1 cellular context compared by ENCODE assay signal in the genomic region with DNA sequence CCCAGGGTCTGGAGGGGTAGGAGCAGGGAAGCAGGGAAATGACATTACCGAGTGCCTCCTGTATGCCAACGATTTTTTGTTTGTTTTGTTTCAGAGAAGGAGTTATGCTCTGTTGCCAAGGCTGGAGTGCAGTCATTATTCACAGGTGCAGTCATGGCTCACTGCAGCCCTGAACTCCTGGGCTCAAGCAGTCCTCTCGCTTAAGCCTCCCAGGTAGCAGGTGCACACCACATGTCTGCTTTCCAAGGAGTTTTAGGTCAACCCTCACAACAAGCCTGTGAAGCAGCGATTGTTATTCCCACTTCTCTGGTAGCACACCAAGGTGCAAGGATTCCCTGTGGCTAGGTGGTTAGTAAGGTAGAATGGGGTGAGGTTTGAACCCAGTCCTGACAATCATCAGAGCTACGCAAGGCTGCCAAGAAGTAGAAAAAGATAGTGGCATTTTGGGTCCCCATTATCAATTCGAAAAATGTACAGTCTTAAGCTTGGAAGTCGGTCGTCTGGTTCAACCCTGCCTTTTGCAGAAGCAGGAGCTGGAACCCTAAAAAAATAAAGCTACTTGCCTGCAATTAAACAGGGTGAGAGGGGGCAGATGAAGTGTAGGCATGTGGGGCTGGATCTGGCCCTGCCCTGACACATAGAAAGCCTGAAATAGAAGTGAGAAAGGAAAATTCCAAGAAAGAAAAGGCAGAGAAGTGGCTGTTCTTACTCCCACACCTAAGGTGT.
TF ChIP-seq lines count a peak whose summit lies in the region.

No MANE protein-coding gene starts in this region.

TF ChIP-seq in GM12878, 131 proteins besides CTCF, POLR2A, EP300 and RAD21:
- 0 out of 2 replicates have a peak, but pooled peaks have one; percentile 0 for TF ChIP-seq CREM (IDR thresholded peaks at IDR 0.05; ENCODE audit: low read depth)
- no peak for TF ChIP-seq MYC (IDR thresholded peaks at IDR 0.05; ENCODE audit: insufficient read depth, insufficient read length, insufficient replicate concordance, low read length, severe bottlenecking)
- TF ChIP-seq PAX5 (IDR thresholded peaks at IDR 0.05; ENCODE audit: borderline replicate concordance, low read depth, low read length), result peak; percentile 19; the same call in 1 of the 2 replicates
- TF ChIP-seq, protein P1, sequence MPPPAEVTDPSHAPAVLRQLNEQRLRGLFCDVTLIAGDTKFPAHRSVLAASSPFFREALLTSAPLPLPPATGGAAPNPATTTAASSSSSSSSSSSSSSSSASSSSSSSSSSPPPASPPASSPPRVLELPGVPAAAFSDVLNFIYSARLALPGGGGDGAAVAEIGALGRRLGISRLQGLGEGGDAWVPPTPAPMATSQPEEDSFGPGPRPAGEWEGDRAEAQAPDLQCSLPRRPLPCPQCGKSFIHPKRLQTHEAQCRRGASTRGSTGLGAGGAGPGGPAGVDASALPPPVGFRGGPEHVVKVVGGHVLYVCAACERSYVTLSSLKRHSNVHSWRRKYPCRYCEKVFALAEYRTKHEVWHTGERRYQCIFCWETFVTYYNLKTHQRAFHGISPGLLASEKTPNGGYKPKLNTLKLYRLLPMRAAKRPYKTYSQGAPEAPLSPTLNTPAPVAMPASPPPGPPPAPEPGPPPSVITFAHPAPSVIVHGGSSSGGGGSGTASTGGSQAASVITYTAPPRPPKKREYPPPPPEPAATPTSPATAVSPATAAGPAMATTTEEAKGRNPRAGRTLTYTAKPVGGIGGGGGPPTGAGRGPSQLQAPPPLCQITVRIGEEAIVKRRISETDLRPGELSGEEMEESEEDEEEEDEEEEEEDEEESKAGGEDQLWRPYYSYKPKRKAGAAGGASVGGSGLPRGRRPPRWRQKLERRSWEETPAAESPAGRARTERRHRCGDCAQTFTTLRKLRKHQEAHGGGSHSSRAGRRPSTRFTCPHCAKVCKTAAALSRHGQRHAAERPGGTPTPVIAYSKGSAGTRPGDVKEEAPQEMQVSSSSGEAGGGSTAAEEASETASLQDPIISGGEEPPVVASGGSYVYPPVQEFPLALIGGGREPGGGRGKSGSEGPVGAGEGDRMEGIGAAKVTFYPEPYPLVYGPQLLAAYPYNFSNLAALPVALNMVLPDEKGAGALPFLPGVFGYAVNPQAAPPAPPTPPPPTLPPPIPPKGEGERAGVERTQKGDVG (CRISPR knock-in tag; IDR thresholded peaks at IDR 0.05), result no peak
- TF ChIP-seq TCF12 (IDR thresholded peaks at IDR 0.05; ENCODE audit: low read depth, low read length), result peak; percentile 51; the same call in 1 of the 2 replicates
- TF ChIP-seq TCF3 (IDR thresholded peaks at IDR 0.05; ENCODE audit: borderline replicate concordance, insufficient read depth, low read depth, low read length), result 0 out of 2 replicates have a peak, but pooled peaks have one; percentile 51
TF ChIP-seq in GM12878: peak in this region for 4.
